Comparison of ENCODE assay signal across 26 cellular contexts in genomic region chr10:113686028-113686427, GRCh38. TPM values are rescaled to one million over a fixed set of nuclear protein-coding genes. Genes with fewer than 3 reads are reported as not detected.
"Had no signal": no experiment of that assay in that cellular context is flagged by ENCODE, and none has a peak within 500 bp of the region (broad histone marks: within the 10 kb centered on the region; RNA-seq: fewer than 3 reads in every experiment).

No MANE protein-coding gene starts in this region.

- H3K27me3 ChIP-seq: MG63, SJSA1 had no signal

- H3K27ac ChIP-seq: SJSA1, SK-N-MC had no signal

- H3K4me3 ChIP-seq: MG63, SJSA1, SK-N-MC had no signal

- FAIRE-seq: RCC 7860 had no signal

- DNase-seq: IMR-90, Karpas-422, KG1, MG63, MV-4-11, NCI-H1048, NCI-H1105, NCI-H1417, NCI-H1436 treated with DMSO at 0.1 percent for 48 hours, NCI-H1694, NCI-H187 treated with DMSO at 0.1 percent for 48 hours, NCI-H2029 treated with DMSO at 0.1 percent for 48 hours, NCI-H2171 treated with DMSO at 0.1 percent for 48 hours, NCI-H226, NCI-H446, NCI-H510A, NCI-H524 treated with DMSO at 0.1 percent for 48 hours, NCI-H69, NCI-H774, Right ventricle myocardium superior, RPMI8226, SIG-M5 had no signal

RNA-seq across cellular contexts. Expression of gene NRAP, which starts 22.2 kb away (rescaled TPM):
- total RNA-seq: HT-29, IMR-90, SJSA1 had no signal
- polyA plus RNA-seq: IMR-90 had no signal
